ENCODE assay signal across 8 cellular contexts in the genomic region with DNA sequence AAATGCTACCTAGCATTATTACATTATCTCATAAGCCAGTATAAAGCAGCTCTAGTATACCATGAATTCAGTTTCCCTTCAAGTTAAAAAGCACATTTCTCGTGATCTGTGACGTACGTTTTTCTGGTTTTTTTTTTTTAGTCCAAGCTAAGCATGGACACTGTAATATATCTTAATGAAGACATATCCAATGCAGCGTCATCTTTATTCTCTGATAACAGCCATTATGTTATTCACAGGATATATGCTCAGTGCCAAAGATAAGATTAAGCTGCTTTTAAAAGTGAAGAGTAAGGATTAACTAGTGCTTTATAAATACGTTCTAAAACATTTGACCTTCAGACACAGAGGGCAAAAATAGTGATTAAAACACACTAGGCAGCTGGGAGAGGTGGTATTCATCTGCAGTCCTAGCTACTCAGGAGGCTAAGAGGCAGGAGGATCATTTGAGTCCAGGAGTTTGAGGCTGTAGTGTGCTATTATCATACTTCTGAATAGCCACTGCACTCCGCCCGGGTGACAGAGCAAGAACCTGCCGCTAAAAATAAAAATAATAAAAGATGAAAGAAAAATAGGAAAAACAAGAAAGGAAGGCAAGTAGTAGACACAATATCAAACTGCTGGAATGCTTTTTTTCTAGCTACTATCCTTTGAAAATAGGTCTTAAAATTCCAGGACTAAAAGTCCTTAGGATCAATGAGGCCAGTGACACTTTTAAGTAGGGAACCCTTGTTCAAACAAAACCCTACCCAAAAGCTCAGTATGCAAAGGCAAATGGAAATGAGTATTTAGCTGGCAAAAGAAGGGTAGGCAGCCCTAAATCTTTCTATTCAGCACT. TPM values are rescaled to one million over a fixed set of nuclear protein-coding genes. Genes with fewer than 3 reads are reported as not detected.
DNase-seq lines count a peak whose midpoint lies in the region; ATAC-seq, FAIRE-seq and TF ChIP-seq lines count a peak whose summit lies in the region.
"Had no signal": no experiment of that assay in that cellular context is flagged by ENCODE, and none has a peak within 500 bp of the region (broad histone marks: within the 10 kb centered on the region; RNA-seq: fewer than 3 reads in every experiment).

No MANE protein-coding gene starts in this region.

- H4K20me1 ChIP-seq in K562 (replicated peaks; ENCODE audit: control insufficient read depth, insufficient read depth, low read length) = peaks cover 28% of the 10 kb centered on the region

- CTCF ChIA-PET in K562 (lab: Yijun Ruan, JAX; ENCODE audit: low intra/inter-chr PET ratio) = no interaction called here

- POLR2A ChIA-PET in K562 (lab: Yijun Ruan, JAX) = interaction anchor here (0.5 to 3.5 kb wide), 16 partner anchors 9 to 116 kb away, joined by 3 to 38 read pairs (median 4); no protein-coding TSS in a partner anchor

- TF ChIP-seq EP300 in K562 (IDR thresholded peaks at IDR 0.05; ENCODE audit: low read length) = no peak

- H3K9me3 ChIP-seq in K562 (replicated peaks; ENCODE audit: control insufficient read depth, insufficient read depth, low read depth, low read length) (no peaks in the 10 kb centered on the region), left lung (no peaks in the 10 kb centered on the region)

- H3K79me2 ChIP-seq in K562 (ENCODE audit: control insufficient read depth, insufficient read depth, low read length) = peaks cover 97% of the 10 kb centered on the region

- TF ChIP-seq CTCF in K562 (IDR thresholded peaks at IDR 0.05 in 2 of 3, conservative IDR thresholded peaks at IDR 0.05 in 1 of 3; ENCODE audit: insufficient read depth in 2 of 3, low read depth in 1 of 3, low read length in 3 of 3) (no peak), left lung (IDR thresholded peaks at IDR 0.05) (no peak)

- H3K36me3 ChIP-seq in K562 (ENCODE audit: control insufficient read depth, insufficient read depth, low read length) = peaks cover 79% of the 10 kb centered on the region
- H3K36me3 ChIP-seq in left lung = peaks cover 0 to 66% of the 10 kb centered on the region in 2 donors

- FAIRE-seq in K562 (lab: Jason Lieb, UNC) = no peak
- FAIRE-seq: H1 had no signal

- H3K4me1 ChIP-seq in K562 (replicated peaks in 1 of 2; ENCODE audit: control insufficient read depth in 2 of 2, insufficient read depth in 2 of 2, low read length in 2 of 2) (peaks cover 12 to 26% of the 10 kb centered on the region in 2 experiments; a peak in 4 of 5 replicates), left lung (peaks cover 42 to 97% of the 10 kb centered on the region in 2 donors)

- H3K9me1 ChIP-seq in K562 (ENCODE audit: control insufficient read depth, insufficient read depth, low read length) = no peaks in the 10 kb centered on the region

- TF ChIP-seq RAD21 in K562 (CRISPR knock-in tag; conservative IDR thresholded peaks at IDR 0.05 in 1 of 2, IDR thresholded peaks at IDR 0.05 in 1 of 2) = no peak

- BruUV-seq in K562 (replicated peaks; lab: Mats Ljungman, UMichigan) = TSS peak; percentile 0

- DNase-seq in NCI-H526 treated with DMSO at 0.1 percent for 48 hours (lab: John Stamatoyannopoulos, UW) = peak; percentile 24
- DNase-seq in K562 (ENCODE audit: extremely low read depth in 1 of 4, low spot score in 3 of 4) = no peak
- no peak for DNase-seq in left lung
- DNase-seq in stimulated activated naive B cell treated with anti-CD40 and anti-IgM and Interleukin-4, amounts not matched to agents 10 μg/mL and 1 μg/mL and 100 μg/mL, for 72 hours = no peak

- H3K36me3 Mint-ChIP-seq in stimulated activated naive B cell treated with anti-CD40 and anti-IgM and Interleukin-4, amounts not matched to agents 10 μg/mL and 1 μg/mL and 100 μg/mL, for 72 hours = peaks cover 21 to 48% of the 10 kb centered on the region in 2 donors

- peaks cover 18 to 60% of the 10 kb centered on the region in 2 donors for H3K4me1 Mint-ChIP-seq in stimulated activated naive B cell treated with anti-CD40 and anti-IgM and Interleukin-4, amounts not matched to agents 10 μg/mL and 1 μg/mL and 100 μg/mL, for 72 hours

- H3K4me3 ChIP-seq in K562 (no peak overlapping the region), left lung (no peak overlapping the region)

- in situ Hi-C loops in K562 (cut with MboI) = no loop called here

- WGBS in K562 (ENCODE audit: insufficient coverage, low coverage, missing lambda C conversion rate) = 37% methylated on average over 8 of the region's 8 CpGs

- intact Hi-C loops in K562 (cut with micrococcal nuclease) = no loop called here
- intact Hi-C loops in left lung (cut with DNase I) = no loop called here

- H3K27ac ChIP-seq in K562 (ENCODE audit: extremely low read depth, low read depth, low read length) = peak overlapping the region; percentile 51; the same call in 1 of the 3 replicates
- H3K27ac ChIP-seq in left lung = peak overlapping the region; percentile 16 to 33

- H3K4me3 Mint-ChIP-seq in stimulated activated naive B cell treated with anti-CD40 and anti-IgM and Interleukin-4, amounts not matched to agents 10 μg/mL and 1 μg/mL and 100 μg/mL, for 72 hours = no peak overlapping the region

- peak overlapping the region; percentile 69 for H3K27ac Mint-ChIP-seq in stimulated activated naive B cell treated with anti-CD40 and anti-IgM and Interleukin-4, amounts not matched to agents 10 μg/mL and 1 μg/mL and 100 μg/mL, for 72 hours

- no peak; the same call in 1 of the 2 replicates for TF ChIP-seq POLR2A in K562 (conservative IDR thresholded peaks at IDR 0.05)

- H3K9ac ChIP-seq in K562 (ENCODE audit: insufficient read depth in 1 of 2, low read depth in 2 of 2, low read length in 2 of 2) = peak overlapping the region; percentile 24 to 43; a peak in 2 of 4 replicates

- H3K9me3 Mint-ChIP-seq in stimulated activated naive B cell treated with anti-CD40 and anti-IgM and Interleukin-4, amounts not matched to agents 10 μg/mL and 1 μg/mL and 100 μg/mL, for 72 hours = no peaks in the 10 kb centered on the region

- H2AFZ ChIP-seq in K562 (ENCODE audit: low read depth, low read length) = no peak overlapping the region

- ATAC-seq in K562 (peak; percentile 61), left lung (peak; percentile 9), HG03378 (IDR thresholded peaks at IDR 0.05; ENCODE audit: unreplicated experiment) (no peak), GM18909 (IDR thresholded peaks at IDR 0.05; ENCODE audit: poor library complexity, unreplicated experiment) (no peak), HG02610 (IDR thresholded peaks at IDR 0.05; ENCODE audit: unreplicated experiment) (no peak)
- no peak for ATAC-seq in stimulated activated naive B cell treated with anti-CD40 and anti-IgM and Interleukin-4, amounts not matched to agents 10 μg/mL and 1 μg/mL and 100 μg/mL, for 72 hours (replicated peaks)

- peak overlapping the region; percentile 48 for H3K4me2 ChIP-seq in K562 (ENCODE audit: insufficient read depth, low read length)

- no peaks in the 10 kb centered on the region for H3K27me3 Mint-ChIP-seq in stimulated activated naive B cell treated with anti-CD40 and anti-IgM and Interleukin-4, amounts not matched to agents 10 μg/mL and 1 μg/mL and 100 μg/mL, for 72 hours

- H3K27me3 ChIP-seq in K562 (ENCODE audit: control insufficient read depth in 2 of 2, insufficient read depth in 2 of 2, low read length in 2 of 2) (no peaks in the 10 kb centered on the region), left lung (no peaks in the 10 kb centered on the region)

RNA-seq across cellular contexts. Expression of gene CSNK1A1, which starts 7.7 kb away (rescaled TPM):
- total RNA-seq in K562 (2011; cell fraction: chromatin; rRNA removed; ENCODE audit: low replicate concordance) = 130 and 191 TPM in 2 replicates
- total RNA-seq in K562 (2011; cell fraction: nucleolus; rRNA removed) = 70.5 and 71.3 TPM in 2 replicates
- 97.4 and 136 TPM in 2 replicates for total RNA-seq in K562 (2011; cell fraction: nucleoplasm; rRNA removed)
- total RNA-seq in K562 (2014; rRNA removed) (196 TPM in 2 replicates), K562 (2014; rRNA removed; fragmentation: Illumina TruSeq; extraction: Trizol) (192 and 220 TPM in 2 replicates), K562 (2015; rRNA removed; fragmentation: Illumina TruSeq; extraction: Trizol) (141 and 154 TPM in 2 replicates), K562 (2021) (186 and 196 TPM in 2 replicates), left lung (100 to 1,000 TPM; 206 to 217 TPM)
- polyA plus RNA-seq in K562 (2011; rRNA removed) (138 and 185 TPM in 2 replicates), K562 (2014; fragmentation: Illumina TruSeq; extraction: Trizol) (120 and 133 TPM in 2 replicates), K562 (2014; fragmentation: Nextera tagmentation; extraction: Ambion mirVana) (10 to 100 TPM; 49.1 to 63.3 TPM), K562 (2014; rRNA removed) (116 and 117 TPM in 2 replicates)
- polyA plus RNA-seq in K562 (2011; cell fraction: cytosol; rRNA removed) = 64.6 and 80.0 TPM in 2 replicates
- 60.4 and 64.4 TPM in 2 replicates for polyA plus RNA-seq in K562 (2011; cell fraction: nucleus; rRNA removed)
- 86.1 and 129 TPM in 2 replicates for polyA plus RNA-seq in K562 (2012)
- polyA minus RNA-seq in K562 (2011; rRNA and poly(A)+ RNA removed) = 262 and 295 TPM in 2 replicates
- polyA minus RNA-seq in K562 (2011; cell fraction: cytosol; rRNA and poly(A)+ RNA removed) = 105 and 106 TPM in 2 replicates
- polyA minus RNA-seq in K562 (2011; cell fraction: nucleus; rRNA and poly(A)+ RNA removed) = 88.7 and 149 TPM in 2 replicates

RNA-seq across cellular contexts. Expression of gene ARHGEF37, which starts 37.7 kb away (rescaled TPM):
- total RNA-seq in K562 (2011; cell fraction: chromatin; rRNA removed; ENCODE audit: low replicate concordance) = 0.11 TPM in 1 of 2 replicates, not detected in the other
- total RNA-seq in K562 (2011; cell fraction: nucleolus; rRNA removed) = not detected in 2 replicates
- total RNA-seq in K562 (2011; cell fraction: nucleoplasm; rRNA removed) = 0.15 TPM in 1 of 2 replicates, not detected in the other
- total RNA-seq in K562 (2014; rRNA removed) = 0.05 TPM in 1 of 2 replicates, not detected in the other
- total RNA-seq in K562 (2014; rRNA removed; fragmentation: Illumina TruSeq; extraction: Trizol) = 0.04 and 0.06 TPM in 2 replicates
- total RNA-seq in K562 (2015; rRNA removed; fragmentation: Illumina TruSeq; extraction: Trizol) = 0.14 TPM in 1 of 2 replicates, not detected in the other
- total RNA-seq in K562 (2021) = 0.27 and 0.51 TPM in 2 replicates
- polyA plus RNA-seq in K562 (2011; rRNA removed) = 0.04 TPM in 2 replicates
- polyA plus RNA-seq in K562 (2011; cell fraction: cytosol; rRNA removed) = 0.01 TPM in 2 replicates
- polyA plus RNA-seq in K562 (2011; cell fraction: nucleus; rRNA removed) = 0.09 TPM in 1 of 2 replicates, not detected in the other
- 0.05 and 0.21 TPM in 2 replicates for polyA plus RNA-seq in K562 (2012)
- 0.04 TPM in 1 of 2 replicates, not detected in the other for polyA plus RNA-seq in K562 (2014; fragmentation: Illumina TruSeq; extraction: Trizol)
- under 1 TPM; 0.17 to 0.25 TPM for polyA plus RNA-seq in K562 (2014; fragmentation: Nextera tagmentation; extraction: Ambion mirVana)
- polyA plus RNA-seq in K562 (2014; rRNA removed) = 0.01 TPM in 1 of 2 replicates, not detected in the other
- polyA minus RNA-seq in K562 (2011; rRNA and poly(A)+ RNA removed) = not detected in 2 replicates
- polyA minus RNA-seq in K562 (2011; cell fraction: cytosol; rRNA and poly(A)+ RNA removed) = 2.0 TPM in 1 of 2 replicates, not detected in the other
- polyA minus RNA-seq in K562 (2011; cell fraction: nucleus; rRNA and poly(A)+ RNA removed) = 0.13 TPM in 1 of 2 replicates, not detected in the other
- total RNA-seq in left lung = 1 to 10 TPM; 4.2 to 7.3 TPM

Comparison
In these comparisons a context has a peak if more than half of its experiments do, and no peak if none do; other contexts are left out.
1. ATAC-seq: peak in K562 (single experiment) and left lung (single experiment); none in stimulated activated naive B cell treated with anti-CD40 and anti-IgM and Interleukin-4, amounts not matched to agents 10 μg/mL and 1 μg/mL and 100 μg/mL, for 72 hours (0 of 2), HG03378 (single experiment), GM18909 (single experiment) and HG02610 (single experiment).